In the genomic region with DNA sequence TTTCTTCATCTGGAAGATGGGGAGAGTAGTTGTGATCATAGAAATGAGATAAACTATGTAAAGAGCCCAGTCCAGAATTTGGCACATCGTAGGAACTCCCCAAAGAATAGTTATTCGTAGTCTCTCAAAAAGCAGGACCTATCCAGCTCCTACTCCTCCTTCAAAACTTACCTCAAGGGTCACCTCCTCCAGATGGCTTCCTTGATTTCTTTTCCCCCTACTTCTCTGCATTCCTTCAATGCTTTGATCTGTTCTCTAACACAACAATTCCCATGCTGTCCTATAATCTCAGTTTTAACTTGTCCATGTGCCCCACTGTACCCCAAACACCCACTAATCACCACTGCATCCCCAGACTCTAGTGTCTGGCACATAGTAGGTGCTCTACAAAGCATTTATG, we compare ENCODE assay signal across 19 cellular contexts.
DNase-seq lines count a peak whose midpoint lies in the region; ATAC-seq, FAIRE-seq and TF ChIP-seq lines count a peak whose summit lies in the region.
"Had no signal": no experiment of that assay in that cellular context is flagged by ENCODE, and none has a peak within 500 bp of the region (broad histone marks: within the 10 kb centered on the region; RNA-seq: fewer than 3 reads in every experiment).

No MANE protein-coding gene starts in this region.

- DNase-seq in A549 (ENCODE audit: low read depth in 1 of 2, low spot score in 1 of 2) (no peak), K562 (ENCODE audit: extremely low read depth in 1 of 4, low spot score in 3 of 4) (no peak), NCI-H1417 treated with DMSO at 0.1 percent for 48 hours (lab: John Stamatoyannopoulos, UW) (no peak), NCI-H2227 treated with DMSO at 0.1 percent for 48 hours (lab: John Stamatoyannopoulos, UW) (no peak)
- DNase-seq: 8988T; AML-193; Caco-2; Calu3; CD4-positive, alpha-beta T cell; CD8-positive, alpha-beta T cell; DMS79 treated with DMSO at 0.1 percent for 48 hours; GF-D8 had no signal

- no peak for TF ChIP-seq RAD21 in A549 (conservative IDR thresholded peaks at IDR 0.05 in 1 of 2, IDR thresholded peaks at IDR 0.05 in 1 of 2)
- no peak for TF ChIP-seq RAD21 in K562 (CRISPR knock-in tag; conservative IDR thresholded peaks at IDR 0.05 in 1 of 2, IDR thresholded peaks at IDR 0.05 in 1 of 2)

- no peaks in the 10 kb centered on the region for H3K9me3 ChIP-seq in A549
- no peaks in the 10 kb centered on the region for H3K9me3 ChIP-seq in HEK293 (ENCODE audit: control insufficient read depth, insufficient read depth, low read depth, low read length)
- H3K9me3 ChIP-seq in K562 (replicated peaks; ENCODE audit: control insufficient read depth, insufficient read depth, low read depth, low read length) = no peaks in the 10 kb centered on the region
- H3K9me3 ChIP-seq: BLaER1 treated with 17β-estradiol and CSF1 and Interleukin-3, amounts not matched to agents 10 nM and 100 nM; Caco-2 had no signal

- H3K79me2 ChIP-seq in K562 (ENCODE audit: control insufficient read depth, insufficient read depth, low read length) = no peaks in the 10 kb centered on the region

- TF ChIP-seq EP300 in A549 (IDR thresholded peaks at IDR 0.05) (no peak), K562 (IDR thresholded peaks at IDR 0.05; ENCODE audit: low read length) (no peak)

- 5% methylated on average over 2 of the region's 2 CpGs for WGBS in A549 (ENCODE audit: missing lambda C conversion rate)
- WGBS in K562 (ENCODE audit: insufficient coverage, low coverage, missing lambda C conversion rate) = 0% methylated on average over 2 of the region's 2 CpGs

- no peak for ATAC-seq in A549
- ATAC-seq in K562 = no peak
- ATAC-seq: CD8-positive, alpha-beta T cell had no signal

- FAIRE-seq in A549 (lab: Jason Lieb, UNC) = no peak
- FAIRE-seq in K562 (lab: Jason Lieb, UNC) = no peak
- FAIRE-seq: A204.1, D721Med, G401.6, GM12891 had no signal

- no peak overlapping the region for H3K27ac ChIP-seq in A549
- no peak overlapping the region for H3K27ac ChIP-seq in HEK293 (ENCODE audit: extremely low read depth, low read depth, low read length)
- no peak overlapping the region for H3K27ac ChIP-seq in K562 (ENCODE audit: extremely low read depth, low read depth, low read length)
- H3K27ac ChIP-seq: BLaER1 treated with 17β-estradiol and CSF1 and Interleukin-3, amounts not matched to agents 10 nM and 100 nM; C4-2B had no signal

- H3K27me3 ChIP-seq in K562 (ENCODE audit: control insufficient read depth in 2 of 2, insufficient read depth in 2 of 2, low read length in 2 of 2) = peaks cover 5 to 18% of the 10 kb centered on the region in 2 experiments; a peak in 3 of 5 replicates
- H3K27me3 ChIP-seq: BLaER1 treated with 17β-estradiol and CSF1 and Interleukin-3, amounts not matched to agents 10 nM and 100 nM had no signal

- no peaks in the 10 kb centered on the region; the same call in 1 of the 2 replicates for H4K20me1 ChIP-seq in K562 (replicated peaks; ENCODE audit: control insufficient read depth, insufficient read depth, low read length)
- H4K20me1 ChIP-seq: BLaER1 treated with 17β-estradiol and CSF1 and Interleukin-3, amounts not matched to agents 10 nM and 100 nM had no signal

- POLR2A ChIA-PET in A549 (lab: Yijun Ruan, JAX) = no interaction called here
- POLR2A ChIA-PET in HEK293 (lab: Yijun Ruan, JAX) = no interaction called here
- POLR2A ChIA-PET in K562 (lab: Yijun Ruan, JAX) = interaction anchor here (0.6 kb wide), 1 partner anchor 123 kb away, joined by 3 read pairs; no protein-coding TSS in a partner anchor

- no peak overlapping the region for H2AFZ ChIP-seq in K562 (ENCODE audit: low read depth, low read length)

- intact Hi-C loops in K562 (cut with micrococcal nuclease) = no loop called here

- no peak overlapping the region for H3K4me2 ChIP-seq in A549
- no peak overlapping the region for H3K4me2 ChIP-seq in K562 (ENCODE audit: insufficient read depth, low read length)
- H3K4me2 ChIP-seq: BLaER1 treated with 17β-estradiol and CSF1 and Interleukin-3, amounts not matched to agents 10 nM and 100 nM had no signal

- no peak overlapping the region for H3K9ac ChIP-seq in K562 (ENCODE audit: insufficient read depth in 1 of 2, low read depth in 2 of 2, low read length in 2 of 2)
- H3K9ac ChIP-seq: BLaER1 treated with 17β-estradiol and CSF1 and Interleukin-3, amounts not matched to agents 10 nM and 100 nM had no signal

- no peaks in the 10 kb centered on the region for H3K9me1 ChIP-seq in K562 (ENCODE audit: control insufficient read depth, insufficient read depth, low read length)

- no TSS peak for BruUV-seq in K562 (replicated peaks; lab: Mats Ljungman, UMichigan)

- H3K36me3 ChIP-seq in HEK293 (ENCODE audit: control insufficient read depth in 2 of 2, insufficient read depth in 1 of 2, low read length in 2 of 2) (no peaks in the 10 kb centered on the region), K562 (ENCODE audit: control insufficient read depth, insufficient read depth, low read length) (no peaks in the 10 kb centered on the region)
- H3K36me3 ChIP-seq: BLaER1 treated with 17β-estradiol and CSF1 and Interleukin-3, amounts not matched to agents 10 nM and 100 nM had no signal

- no peak for TF ChIP-seq POLR2A in A549 (IDR thresholded peaks at IDR 0.05; ENCODE audit: low read length)
- no peak for TF ChIP-seq POLR2A in K562 (conservative IDR thresholded peaks at IDR 0.05)

- H3K4me3 ChIP-seq in A549 (no peak overlapping the region), HEK293 (ENCODE audit: low read depth, low read length) (no peak overlapping the region), K562 (no peak overlapping the region)
- H3K4me3 ChIP-seq: BLaER1 treated with 17β-estradiol and CSF1 and Interleukin-3, amounts not matched to agents 10 nM and 100 nM had no signal

- in situ Hi-C loops in K562 (cut with MboI) = no loop called here

- CTCF ChIA-PET in A549 (lab: Yijun Ruan, JAX) (interaction anchor here (1.7 kb wide), 1 partner anchor 24 kb away, joined by 3 read pairs; no protein-coding TSS in a partner anchor), HEK293 (lab: Yijun Ruan, JAX) (interaction anchor here (0.6 to 1.3 kb wide), 2 partner anchors 216 to 698 kb away, joined by 3 read pairs; no protein-coding TSS in a partner anchor), K562 (lab: Yijun Ruan, JAX; ENCODE audit: low intra/inter-chr PET ratio) (no interaction called here)

- TF ChIP-seq CTCF in A549 (IDR thresholded peaks at IDR 0.05) = no peak
- TF ChIP-seq CTCF in HEK293 (tag by site-specific recombination; IDR thresholded peaks at IDR 0.05) = no peak
- no peak for TF ChIP-seq CTCF in K562 (IDR thresholded peaks at IDR 0.05 in 2 of 3, conservative IDR thresholded peaks at IDR 0.05 in 1 of 3; ENCODE audit: insufficient read depth in 2 of 3, low read depth in 1 of 3, low read length in 3 of 3)

- H3K4me1 ChIP-seq in A549 (no peaks in the 10 kb centered on the region), HEK293 (ENCODE audit: control insufficient read depth, insufficient read depth, low read length) (no peaks in the 10 kb centered on the region), K562 (replicated peaks in 1 of 2; ENCODE audit: control insufficient read depth in 2 of 2, insufficient read depth in 2 of 2, low read length in 2 of 2) (no peaks in the 10 kb centered on the region)
- H3K4me1 ChIP-seq: BLaER1 treated with 17β-estradiol and CSF1 and Interleukin-3, amounts not matched to agents 10 nM and 100 nM; Caco-2 had no signal

TF ChIP-seq in A549, 52 proteins besides CTCF, POLR2A, EP300 and RAD21 (continues in another document):
- TF ChIP-seq FOSB (CRISPR knock-in tag; IDR thresholded peaks at IDR 0.05) (no peak), HOXA7 (CRISPR knock-in tag; IDR thresholded peaks at IDR 0.05) (no peak), ZFP36 (IDR thresholded peaks at IDR 0.05; ENCODE audit: borderline replicate concordance, partially characterized antibody) (peak; percentile 59), POLR2AphosphoS2 (conservative IDR thresholded peaks at IDR 0.05; ENCODE audit: low read length) (no peak)
- TF ChIP-seq, protein P1, sequence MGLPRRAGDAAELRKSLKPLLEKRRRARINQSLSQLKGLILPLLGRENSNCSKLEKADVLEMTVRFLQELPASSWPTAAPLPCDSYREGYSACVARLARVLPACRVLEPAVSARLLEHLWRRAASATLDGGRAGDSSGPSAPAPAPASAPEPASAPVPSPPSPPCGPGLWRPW (IDR thresholded peaks at IDR 0.05) = no peak

TF ChIP-seq in HEK293, 187 proteins besides CTCF, POLR2A, EP300 and RAD21:
- 0 out of 2 replicates have a peak, but pooled peaks have one; percentile 12 for TF ChIP-seq ZFP3 (tag by site-specific recombination; IDR thresholded peaks at IDR 0.05; ENCODE audit: low read depth)
- TF ChIP-seq, protein P2, sequence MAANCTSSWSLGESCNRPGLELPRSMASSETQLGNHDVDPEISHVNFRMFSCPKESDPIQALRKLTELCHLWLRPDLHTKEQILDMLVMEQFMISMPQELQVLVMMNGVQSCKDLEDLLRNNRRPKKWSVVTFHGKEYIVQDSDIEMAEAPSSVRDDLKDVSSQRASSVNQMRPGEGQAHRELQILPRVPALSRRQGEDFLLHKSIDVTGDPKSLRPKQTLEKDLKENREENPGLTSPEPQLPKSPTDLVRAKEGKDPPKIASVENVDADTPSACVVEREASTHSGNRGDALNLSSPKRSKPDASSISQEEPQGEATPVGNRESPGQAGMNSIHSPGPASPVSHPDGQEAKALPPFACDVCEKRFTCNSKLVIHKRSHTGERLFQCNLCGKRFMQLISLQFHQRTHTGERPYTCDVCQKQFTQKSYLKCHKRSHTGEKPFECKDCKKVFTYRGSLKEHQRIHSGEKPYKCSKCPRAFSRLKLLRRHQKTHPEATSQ (tag by site-specific recombination; IDR thresholded peaks at IDR 0.05) = no peak

TF ChIP-seq in K562, 482 proteins besides CTCF, POLR2A, EP300 and RAD21:
- TF ChIP-seq BRD4 (IDR thresholded peaks at IDR 0.05) (no peak), ZFP36 (IDR thresholded peaks at IDR 0.05; ENCODE audit: low read depth, low read length, partially characterized antibody) (peak; percentile 67), ESRRB (CRISPR knock-in tag; IDR thresholded peaks at IDR 0.05; ENCODE audit: borderline replicate concordance) (no peak), RBM25 (IDR thresholded peaks at IDR 0.05; ENCODE audit: low read depth, low read length, severe bottlenecking) (peak; percentile 44)
TF ChIP-seq in K562: peak in this region for 2.
